ENCODE assay signal across 10 cellular contexts in genomic region chr4:165502919-165503907, GRCh38.
DNase-seq lines count a peak whose midpoint lies in the region; ATAC-seq lines count a peak whose summit lies in the region.
"Had no signal": no experiment of that assay in that cellular context is flagged by ENCODE, and none has a peak within 500 bp of the region (broad histone marks: within the 10 kb centered on the region; RNA-seq: fewer than 3 reads in every experiment).

No MANE protein-coding gene starts in this region.

- no peaks in the 10 kb centered on the region for H3K9me3 Mint-ChIP-seq in stimulated activated naive CD8-positive, alpha-beta T cell treated with anti-CD3 and anti-CD28 coated beads, Interleukin-15, Interleukin-2, amounts not matched to agents 100 ng/mL and 50 ng/mL, for 24 hours

- ATAC-seq in GM19455 (IDR thresholded peaks at IDR 0.05; ENCODE audit: unreplicated experiment) = no peak

- no peak overlapping the region for H3K4me3 Mint-ChIP-seq in stimulated activated naive CD8-positive, alpha-beta T cell treated with anti-CD3 and anti-CD28 coated beads, Interleukin-15, Interleukin-2, amounts not matched to agents 100 ng/mL and 50 ng/mL, for 24 hours

- DNase-seq in SIG-M5 treated with dmso at 0.1 percent for 504 hours (lab: John Stamatoyannopoulos, UW; ENCODE audit: unreplicated experiment) = peak; percentile 0
- no peak for DNase-seq in SIG-M5 (lab: John Stamatoyannopoulos, UW)
- DNase-seq in HuH-7 (ENCODE audit: low spot score) = peak; percentile 37
- peak; percentile 39 for DNase-seq in epithelial cell of prostate (ENCODE audit: low read depth, low spot score)
- DNase-seq in RPMI8226 = no peak
- no peak for DNase-seq in UCSD-AML1 (lab: John Stamatoyannopoulos, UW; ENCODE audit: unreplicated experiment)
- DNase-seq: MG63 had no signal

- H3K4me1 Mint-ChIP-seq in stimulated activated naive CD8-positive, alpha-beta T cell treated with anti-CD3 and anti-CD28 coated beads, Interleukin-15, Interleukin-2, amounts not matched to agents 100 ng/mL and 50 ng/mL, for 24 hours (ENCODE audit: low read depth) = peaks cover 12% of the 10 kb centered on the region

- no peaks in the 10 kb centered on the region for H3K36me3 Mint-ChIP-seq in stimulated activated naive CD8-positive, alpha-beta T cell treated with anti-CD3 and anti-CD28 coated beads, Interleukin-15, Interleukin-2, amounts not matched to agents 100 ng/mL and 50 ng/mL, for 24 hours (ENCODE audit: low read depth)

- peaks cover 15% of the 10 kb centered on the region for H3K27me3 Mint-ChIP-seq in stimulated activated naive CD8-positive, alpha-beta T cell treated with anti-CD3 and anti-CD28 coated beads, Interleukin-15, Interleukin-2, amounts not matched to agents 100 ng/mL and 50 ng/mL, for 24 hours

- H3K27ac Mint-ChIP-seq in stimulated activated naive CD8-positive, alpha-beta T cell treated with anti-CD3 and anti-CD28 coated beads, Interleukin-15, Interleukin-2, amounts not matched to agents 100 ng/mL and 50 ng/mL, for 24 hours = peak overlapping the region; percentile 2

- no peak overlapping the region for H3K27ac ChIP-seq in epithelial cell of prostate
- H3K27ac ChIP-seq: 22Rv1 had no signal

Comparison
In these comparisons a context has a peak if more than half of its experiments do, and no peak if none do; other contexts are left out.
1. DNase-seq: peak in SIG-M5 treated with dmso at 0.1 percent for 504 hours (single experiment), HuH-7 (single experiment) and epithelial cell of prostate (single experiment); none in SIG-M5 (single experiment), RPMI8226 (single experiment) and UCSD-AML1 (single experiment).